Comparison of ENCODE assay signal across 34 cellular contexts in the genomic region with DNA sequence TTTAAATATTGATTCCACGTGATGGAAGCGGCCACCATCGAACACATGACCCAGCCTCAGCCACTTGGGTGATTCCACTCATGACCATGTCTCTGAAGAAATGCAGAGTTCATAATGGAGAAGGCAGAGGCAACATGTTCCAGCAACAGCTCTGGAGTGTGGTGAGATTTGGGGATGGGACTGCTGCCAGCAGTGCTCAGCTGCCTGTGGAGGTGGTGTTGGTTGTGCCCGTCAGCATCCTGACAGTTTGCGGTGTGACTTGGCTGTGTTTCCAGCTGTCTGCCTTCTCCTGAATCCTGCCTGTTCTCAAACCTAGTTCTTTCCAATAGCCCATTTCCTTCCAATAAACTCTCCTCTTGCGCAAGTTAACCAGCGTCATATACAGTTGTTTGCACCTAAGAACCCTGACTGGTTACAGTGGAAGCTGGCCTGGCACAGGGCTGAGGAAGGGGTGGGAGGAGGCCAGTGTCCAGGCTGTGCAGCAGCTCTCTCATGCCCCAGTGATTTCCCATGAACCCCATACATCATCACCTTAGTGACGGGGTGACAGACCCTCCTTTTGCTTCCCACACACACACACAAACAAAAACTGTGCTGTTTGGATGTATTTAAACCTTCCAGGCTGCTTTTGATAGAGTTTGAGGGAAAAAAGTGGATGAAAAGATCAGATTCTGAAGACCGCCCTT. TPM values are rescaled to one million over a fixed set of nuclear protein-coding genes. Genes with fewer than 3 reads are reported as not detected.
DNase-seq lines count a peak whose midpoint lies in the region; ATAC-seq and TF ChIP-seq lines count a peak whose summit lies in the region.
"Had no signal": no experiment of that assay in that cellular context is flagged by ENCODE, and none has a peak within 500 bp of the region (broad histone marks: within the 10 kb centered on the region; RNA-seq: fewer than 3 reads in every experiment).

No MANE protein-coding gene starts in this region.

- H3K4me3 Mint-ChIP-seq in endodermal cell, result no peak overlapping the region
- H3K4me3 Mint-ChIP-seq: activated naive CD8-positive, alpha-beta T cell treated with anti-CD3 and anti-CD28 coated beads, Interleukin-2, amount 50 U/mL, for 24 hours; CD4-positive, alpha-beta memory T cell; effector memory CD8-positive, alpha-beta T cell; mesothelial cell of epicardium; naive thymus-derived CD8-positive, alpha-beta T cell had no signal

- H3K4me1 ChIP-seq in heart left ventricle (peaks cover 0 to 31% (median 4%) of the 10 kb centered on the region in 12 donors), endodermal cell (ENCODE audit: control insufficient read depth, insufficient read depth, low read length) (no peaks in the 10 kb centered on the region)
- H3K4me1 ChIP-seq: A549, gastroesophageal sphincter had no signal

- H3K9me3 Mint-ChIP-seq in endodermal cell, result no peaks in the 10 kb centered on the region
- H3K9me3 Mint-ChIP-seq: activated naive CD8-positive, alpha-beta T cell treated with anti-CD3 and anti-CD28 coated beads, Interleukin-2, amount 50 U/mL, for 24 hours; mesothelial cell of epicardium; naive thymus-derived CD8-positive, alpha-beta T cell had no signal

- H3K36me3 ChIP-seq in heart left ventricle (no peaks in the 10 kb centered on the region), endodermal cell (ENCODE audit: control insufficient read depth, insufficient read depth, low read length) (no peaks in the 10 kb centered on the region)
- H3K36me3 ChIP-seq: gastroesophageal sphincter, tibial nerve had no signal

- DNase-seq in left cardiac atrium (peak; percentile 69), heart left ventricle (no peak), astrocyte of the hippocampus (ENCODE audit: low read depth, low spot score) (peak; percentile 7), iris pigment epithelial cell (ENCODE audit: low read depth) (peak; percentile 11), superior temporal gyrus (ENCODE audit: extremely low spot score) (peak; percentile 55), amniotic stem cell (lab: John Stamatoyannopoulos, UW) (no peak), NCI-H2171 treated with DMSO at 0.1 percent for 48 hours (lab: John Stamatoyannopoulos, UW) (no peak), endodermal cell (no peak)
- DNase-seq: activated CD4-positive, alpha-beta T cell treated with anti-CD3 and anti-CD28 coated beads for 48 hours; activated CD8-positive, alpha-beta memory T cell treated with anti-CD3 and anti-CD28 coated beads for 24 hours; activated gamma-delta T cell treated with Interleukin-2 at 50 U/mL for 16 hours; activated naive CD8-positive, alpha-beta T cell treated with anti-CD3 and anti-CD28 coated beads, Interleukin-2, amount 50 U/mL, for 24 hours; activated T-cell treated with anti-CD3 and anti-CD28 coated beads, Interleukin-2, amount 50 U/mL, for 1 hour; AML-193; CD4-positive, alpha-beta memory T cell; effector memory CD8-positive, alpha-beta T cell; GM23248; left ventricle myocardium superior; naive thymus-derived CD8-positive, alpha-beta T cell; NCI-H1417 treated with DMSO at 0.1 percent for 48 hours; retina; SK-N-SH; stimulated activated CD4-positive, alpha-beta T cell treated with anti-CD3 and anti-CD28 coated beads, Interleukin-2, amount 100 ng/mL, for 24 hours had no signal

- ATAC-seq in left cardiac atrium (peak; percentile 19 to 50), heart left ventricle (no peak)
- ATAC-seq: A549; activated naive CD8-positive, alpha-beta T cell treated with anti-CD3 and anti-CD28 coated beads, Interleukin-2, amount 50 U/mL, for 24 hours; effector memory CD8-positive, alpha-beta T cell; esophagus mucosa; gastroesophageal sphincter; left ventricle myocardium superior; naive thymus-derived CD8-positive, alpha-beta T cell had no signal

- H3K9me3 ChIP-seq in heart left ventricle, result no peaks in the 10 kb centered on the region
- H3K9me3 ChIP-seq in endodermal cell (ENCODE audit: control insufficient read depth, low read length), result no peaks in the 10 kb centered on the region
- H3K9me3 ChIP-seq: A549, gastroesophageal sphincter, SK-N-SH, tibial nerve had no signal

- H3K27ac ChIP-seq in heart left ventricle, result no peak overlapping the region
- no peak overlapping the region for H3K27ac ChIP-seq in endodermal cell (ENCODE audit: low read depth, low read length)
- H3K27ac ChIP-seq: A549, coronary artery, gastroesophageal sphincter, GM23248, HL-60, tibial nerve had no signal

- H3K27me3 ChIP-seq in heart left ventricle (no peaks in the 10 kb centered on the region), endodermal cell (ENCODE audit: control insufficient read depth, insufficient read depth, low read length, poor library complexity, severe bottlenecking) (peaks cover 4% of the 10 kb centered on the region)
- H3K27me3 ChIP-seq: gastroesophageal sphincter, tibial nerve had no signal

- 69 to 87% (median 79%) methylated on average over 9 of the region's 9 CpGs for WGBS in heart left ventricle, 4 donors
- WGBS in endodermal cell (ENCODE audit: insufficient coverage in 1 of 2, insufficient read length in 1 of 2), 2 experiments, result 92 to 98% methylated on average over 5 to 8 of the region's 9 CpGs

- no peak for TF ChIP-seq CTCF in heart left ventricle (IDR thresholded peaks at IDR 0.05)
- TF ChIP-seq CTCF in endodermal cell (conservative IDR thresholded peaks at IDR 0.05), result no peak

- no peak for TF ChIP-seq POLR2A in heart left ventricle (IDR thresholded peaks at IDR 0.05)

- H3K4me3 ChIP-seq in heart left ventricle (no peak overlapping the region), endodermal cell (ENCODE audit: low read length) (no peak overlapping the region)
- H3K4me3 ChIP-seq: A549, coronary artery, gastroesophageal sphincter, GM23248, tibial nerve had no signal

- no peak overlapping the region for H3K27ac Mint-ChIP-seq in endodermal cell
- H3K27ac Mint-ChIP-seq: activated naive CD8-positive, alpha-beta T cell treated with anti-CD3 and anti-CD28 coated beads, Interleukin-2, amount 50 U/mL, for 24 hours; CD4-positive, alpha-beta memory T cell; effector memory CD8-positive, alpha-beta T cell; mesothelial cell of epicardium; naive thymus-derived CD8-positive, alpha-beta T cell had no signal

- H3K27me3 Mint-ChIP-seq in endodermal cell (ENCODE audit: insufficient read depth), result peaks cover 6% of the 10 kb centered on the region
- H3K27me3 Mint-ChIP-seq: CD4-positive, alpha-beta memory T cell had no signal

- H3K4me1 Mint-ChIP-seq in endodermal cell, result no peaks in the 10 kb centered on the region
- H3K4me1 Mint-ChIP-seq: activated naive CD8-positive, alpha-beta T cell treated with anti-CD3 and anti-CD28 coated beads, Interleukin-2, amount 50 U/mL, for 24 hours; CD4-positive, alpha-beta memory T cell; mesothelial cell of epicardium; naive thymus-derived CD8-positive, alpha-beta T cell had no signal

- H3K36me3 Mint-ChIP-seq in endodermal cell (ENCODE audit: low read depth), result no peaks in the 10 kb centered on the region
- H3K36me3 Mint-ChIP-seq: CD4-positive, alpha-beta memory T cell; mesothelial cell of epicardium; naive thymus-derived CD8-positive, alpha-beta T cell had no signal

- H3K9ac ChIP-seq in endodermal cell (ENCODE audit: extremely low read depth, low read length, poor library complexity, severe bottlenecking), result no peak overlapping the region
- H3K9ac ChIP-seq: GM23248, SK-N-SH had no signal

- intact Hi-C loops in left cardiac atrium (cut with DNase I) (no loop called here), heart left ventricle (cut with DNase I) (no loop called here)

RNA-seq across cellular contexts. Expression of a gene that starts 22.0 kb away (rescaled TPM):
- total RNA-seq in left cardiac atrium (not detected), heart left ventricle (not detected), endodermal cell (not detected)
- polyA plus RNA-seq in heart left ventricle, result not detected
- polyA plus RNA-seq in endodermal cell (2013, experiment 1 of 2), result not detected
- polyA plus RNA-seq in endodermal cell (2013, experiment 2 of 2), result not detected
- total RNA-seq: bronchial epithelial cell; CD4-positive, alpha-beta memory T cell; esophagus mucosa; gastroesophageal sphincter; GM23248; left ventricle myocardium superior; mesothelial cell of epicardium; naive thymus-derived CD8-positive, alpha-beta T cell; NCI-H460; osteoblast; T-helper 2 cell treated with Interferon-gamma antibody and Interleukin-4, amounts not matched to agents 100 ng/mL and 5 ng/mL, for 36 hours; tibial nerve had no signal
- polyA plus RNA-seq: A549; CD4-positive, alpha-beta memory T cell; GM23248; naive thymus-derived CD8-positive, alpha-beta T cell; SK-N-SH had no signal

RNA-seq across cellular contexts. Expression of a gene that starts 42.8 kb away (rescaled TPM):
- total RNA-seq in left cardiac atrium (not detected), heart left ventricle (not detected), endodermal cell (not detected)
- polyA plus RNA-seq in heart left ventricle, result not detected
- polyA plus RNA-seq in endodermal cell (2013, experiment 1 of 2), result not detected
- not detected for polyA plus RNA-seq in endodermal cell (2013, experiment 2 of 2)
- total RNA-seq: bronchial epithelial cell; CD4-positive, alpha-beta memory T cell; esophagus mucosa; gastroesophageal sphincter; GM23248; left ventricle myocardium superior; mesothelial cell of epicardium; naive thymus-derived CD8-positive, alpha-beta T cell; NCI-H460; osteoblast; T-helper 2 cell treated with Interferon-gamma antibody and Interleukin-4, amounts not matched to agents 100 ng/mL and 5 ng/mL, for 36 hours; tibial nerve had no signal
- polyA plus RNA-seq: A549; CD4-positive, alpha-beta memory T cell; GM23248; naive thymus-derived CD8-positive, alpha-beta T cell; SK-N-SH had no signal

Comparison
In these comparisons a context has a peak if more than half of its experiments do, and no peak if none do; other contexts are left out.
1. ATAC-seq: peak in left cardiac atrium (2 of 2); none in heart left ventricle (0 of 4).
2. DNase-seq: peak in left cardiac atrium (single experiment), astrocyte of the hippocampus (single experiment), iris pigment epithelial cell (single experiment) and superior temporal gyrus (single experiment); none in heart left ventricle (0 of 5), amniotic stem cell (single experiment), NCI-H2171 treated with DMSO at 0.1 percent for 48 hours (single experiment) and endodermal cell (single experiment).